In the genomic region with DNA sequence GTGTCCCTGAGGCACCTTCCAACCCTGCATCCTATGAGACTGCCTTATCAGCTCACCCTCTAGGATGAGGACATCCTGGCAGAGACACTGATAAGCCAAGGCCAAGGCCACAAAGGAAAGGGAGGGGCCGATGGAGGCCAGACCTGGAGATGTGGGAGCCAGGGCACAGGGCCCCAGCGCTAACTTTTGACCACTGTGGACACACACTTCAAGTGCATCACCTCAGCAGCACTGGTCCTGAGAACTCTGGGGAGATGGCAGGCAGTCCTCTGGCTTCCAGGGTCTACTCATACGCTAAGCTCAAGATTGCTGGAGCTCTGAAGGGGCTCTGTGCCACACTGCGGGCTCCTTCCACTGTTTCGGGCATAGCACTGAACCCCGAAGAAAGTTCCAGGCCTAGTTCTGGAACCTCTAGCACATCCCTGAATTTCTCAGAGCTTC, we compare ENCODE assay signal across 1 cellular context.
TF ChIP-seq lines count a peak whose summit lies in the region.

No MANE protein-coding gene starts in this region.

TF ChIP-seq in K562, 482 proteins besides CTCF, POLR2A, EP300 and RAD21 (continues in another document):
- no peak for TF ChIP-seq MAFK (IDR thresholded peaks at IDR 0.05; ENCODE audit: low read length)
- TF ChIP-seq NR2C2 (CRISPR knock-in tag; IDR thresholded peaks at IDR 0.05) = no peak
- no peak for TF ChIP-seq NR2C2 (tag; IDR thresholded peaks at IDR 0.05)
- TF ChIP-seq ZEB2 (IDR thresholded peaks at IDR 0.05) = peak; percentile 54; the same call in 1 of the 2 replicates
- no peak for TF ChIP-seq KLF13 (tag; IDR thresholded peaks at IDR 0.05; ENCODE audit: borderline replicate concordance, low read depth)
- TF ChIP-seq HNRNPLL (IDR thresholded peaks at IDR 0.05; ENCODE audit: low read depth, low read length, poor library complexity, severe bottlenecking) = no peak
- TF ChIP-seq CCNT2 (IDR thresholded peaks at IDR 0.05; ENCODE audit: borderline replicate concordance, extremely low read depth, insufficient read length, low read depth, low read length) = no peak
- TF ChIP-seq, protein P1, sequence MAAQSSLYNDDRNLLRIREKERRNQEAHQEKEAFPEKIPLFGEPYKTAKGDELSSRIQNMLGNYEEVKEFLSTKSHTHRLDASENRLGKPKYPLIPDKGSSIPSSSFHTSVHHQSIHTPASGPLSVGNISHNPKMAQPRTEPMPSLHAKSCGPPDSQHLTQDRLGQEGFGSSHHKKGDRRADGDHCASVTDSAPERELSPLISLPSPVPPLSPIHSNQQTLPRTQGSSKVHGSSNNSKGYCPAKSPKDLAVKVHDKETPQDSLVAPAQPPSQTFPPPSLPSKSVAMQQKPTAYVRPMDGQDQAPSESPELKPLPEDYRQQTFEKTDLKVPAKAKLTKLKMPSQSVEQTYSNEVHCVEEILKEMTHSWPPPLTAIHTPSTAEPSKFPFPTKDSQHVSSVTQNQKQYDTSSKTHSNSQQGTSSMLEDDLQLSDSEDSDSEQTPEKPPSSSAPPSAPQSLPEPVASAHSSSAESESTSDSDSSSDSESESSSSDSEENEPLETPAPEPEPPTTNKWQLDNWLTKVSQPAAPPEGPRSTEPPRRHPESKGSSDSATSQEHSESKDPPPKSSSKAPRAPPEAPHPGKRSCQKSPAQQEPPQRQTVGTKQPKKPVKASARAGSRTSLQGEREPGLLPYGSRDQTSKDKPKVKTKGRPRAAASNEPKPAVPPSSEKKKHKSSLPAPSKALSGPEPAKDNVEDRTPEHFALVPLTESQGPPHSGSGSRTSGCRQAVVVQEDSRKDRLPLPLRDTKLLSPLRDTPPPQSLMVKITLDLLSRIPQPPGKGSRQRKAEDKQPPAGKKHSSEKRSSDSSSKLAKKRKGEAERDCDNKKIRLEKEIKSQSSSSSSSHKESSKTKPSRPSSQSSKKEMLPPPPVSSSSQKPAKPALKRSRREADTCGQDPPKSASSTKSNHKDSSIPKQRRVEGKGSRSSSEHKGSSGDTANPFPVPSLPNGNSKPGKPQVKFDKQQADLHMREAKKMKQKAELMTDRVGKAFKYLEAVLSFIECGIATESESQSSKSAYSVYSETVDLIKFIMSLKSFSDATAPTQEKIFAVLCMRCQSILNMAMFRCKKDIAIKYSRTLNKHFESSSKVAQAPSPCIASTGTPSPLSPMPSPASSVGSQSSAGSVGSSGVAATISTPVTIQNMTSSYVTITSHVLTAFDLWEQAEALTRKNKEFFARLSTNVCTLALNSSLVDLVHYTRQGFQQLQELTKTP (IDR thresholded peaks at IDR 0.05; ENCODE audit: low read depth in 1 of 2, partially characterized antibody in 2 of 2) = no peak
- TF ChIP-seq, protein P2, sequence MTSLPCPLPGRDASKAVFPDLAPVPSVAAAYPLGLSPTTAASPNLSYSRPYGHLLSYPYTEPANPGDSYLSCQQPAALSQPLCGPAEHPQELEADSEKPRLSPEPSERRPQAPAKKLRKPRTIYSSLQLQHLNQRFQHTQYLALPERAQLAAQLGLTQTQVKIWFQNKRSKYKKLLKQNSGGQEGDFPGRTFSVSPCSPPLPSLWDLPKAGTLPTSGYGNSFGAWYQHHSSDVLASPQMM (CRISPR knock-in tag; IDR thresholded peaks at IDR 0.05) = no peak
- TF ChIP-seq DDX20 (tag; IDR thresholded peaks at IDR 0.05; ENCODE audit: low read depth) = no peak
- TF ChIP-seq JUND (IDR thresholded peaks at IDR 0.05; ENCODE audit: borderline replicate concordance, low read depth, low read length) = peak; percentile 36; the same call in 1 of the 2 replicates
- TF ChIP-seq JUND (tag; IDR thresholded peaks at IDR 0.05; ENCODE audit: borderline replicate concordance, low read depth, low read length) = peak; percentile 35; the same call in 1 of the 3 replicates
- TF ChIP-seq, protein P3, sequence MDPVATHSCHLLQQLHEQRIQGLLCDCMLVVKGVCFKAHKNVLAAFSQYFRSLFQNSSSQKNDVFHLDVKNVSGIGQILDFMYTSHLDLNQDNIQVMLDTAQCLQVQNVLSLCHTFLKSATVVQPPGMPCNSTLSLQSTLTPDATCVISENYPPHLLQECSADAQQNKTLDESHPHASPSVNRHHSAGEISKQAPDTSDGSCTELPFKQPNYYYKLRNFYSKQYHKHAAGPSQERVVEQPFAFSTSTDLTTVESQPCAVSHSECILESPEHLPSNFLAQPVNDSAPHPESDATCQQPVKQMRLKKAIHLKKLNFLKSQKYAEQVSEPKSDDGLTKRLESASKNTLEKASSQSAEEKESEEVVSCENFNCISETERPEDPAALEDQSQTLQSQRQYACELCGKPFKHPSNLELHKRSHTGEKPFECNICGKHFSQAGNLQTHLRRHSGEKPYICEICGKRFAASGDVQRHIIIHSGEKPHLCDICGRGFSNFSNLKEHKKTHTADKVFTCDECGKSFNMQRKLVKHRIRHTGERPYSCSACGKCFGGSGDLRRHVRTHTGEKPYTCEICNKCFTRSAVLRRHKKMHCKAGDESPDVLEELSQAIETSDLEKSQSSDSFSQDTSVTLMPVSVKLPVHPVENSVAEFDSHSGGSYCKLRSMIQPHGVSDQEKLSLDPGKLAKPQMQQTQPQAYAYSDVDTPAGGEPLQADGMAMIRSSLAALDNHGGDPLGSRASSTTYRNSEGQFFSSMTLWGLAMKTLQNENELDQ (CRISPR knock-in tag; IDR thresholded peaks at IDR 0.05; ENCODE audit: borderline replicate concordance) = no peak
- no peak for TF ChIP-seq XRCC3 (IDR thresholded peaks at IDR 0.05)
- peak; percentile 25; the same call in 1 of the 2 replicates for TF ChIP-seq ESRRA (IDR thresholded peaks at IDR 0.05; ENCODE audit: borderline replicate concordance, low read depth)
- no peak for TF ChIP-seq SMAD2 (IDR thresholded peaks at IDR 0.05; ENCODE audit: low read depth, low read length)
- no peak for TF ChIP-seq PHTF2 (CRISPR knock-in tag; IDR thresholded peaks at IDR 0.05)
- no peak for TF ChIP-seq NR2C1 (IDR thresholded peaks at IDR 0.05)
- TF ChIP-seq NR2C1 (tag; IDR thresholded peaks at IDR 0.05) = no peak
- TF ChIP-seq, protein P4, sequence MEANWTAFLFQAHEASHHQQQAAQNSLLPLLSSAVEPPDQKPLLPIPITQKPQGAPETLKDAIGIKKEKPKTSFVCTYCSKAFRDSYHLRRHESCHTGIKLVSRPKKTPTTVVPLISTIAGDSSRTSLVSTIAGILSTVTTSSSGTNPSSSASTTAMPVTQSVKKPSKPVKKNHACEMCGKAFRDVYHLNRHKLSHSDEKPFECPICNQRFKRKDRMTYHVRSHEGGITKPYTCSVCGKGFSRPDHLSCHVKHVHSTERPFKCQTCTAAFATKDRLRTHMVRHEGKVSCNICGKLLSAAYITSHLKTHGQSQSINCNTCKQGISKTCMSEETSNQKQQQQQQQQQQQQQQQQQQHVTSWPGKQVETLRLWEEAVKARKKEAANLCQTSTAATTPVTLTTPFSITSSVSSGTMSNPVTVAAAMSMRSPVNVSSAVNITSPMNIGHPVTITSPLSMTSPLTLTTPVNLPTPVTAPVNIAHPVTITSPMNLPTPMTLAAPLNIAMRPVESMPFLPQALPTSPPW (CRISPR knock-in tag; IDR thresholded peaks at IDR 0.05) = peak; percentile 63
- TF ChIP-seq, protein P5, sequence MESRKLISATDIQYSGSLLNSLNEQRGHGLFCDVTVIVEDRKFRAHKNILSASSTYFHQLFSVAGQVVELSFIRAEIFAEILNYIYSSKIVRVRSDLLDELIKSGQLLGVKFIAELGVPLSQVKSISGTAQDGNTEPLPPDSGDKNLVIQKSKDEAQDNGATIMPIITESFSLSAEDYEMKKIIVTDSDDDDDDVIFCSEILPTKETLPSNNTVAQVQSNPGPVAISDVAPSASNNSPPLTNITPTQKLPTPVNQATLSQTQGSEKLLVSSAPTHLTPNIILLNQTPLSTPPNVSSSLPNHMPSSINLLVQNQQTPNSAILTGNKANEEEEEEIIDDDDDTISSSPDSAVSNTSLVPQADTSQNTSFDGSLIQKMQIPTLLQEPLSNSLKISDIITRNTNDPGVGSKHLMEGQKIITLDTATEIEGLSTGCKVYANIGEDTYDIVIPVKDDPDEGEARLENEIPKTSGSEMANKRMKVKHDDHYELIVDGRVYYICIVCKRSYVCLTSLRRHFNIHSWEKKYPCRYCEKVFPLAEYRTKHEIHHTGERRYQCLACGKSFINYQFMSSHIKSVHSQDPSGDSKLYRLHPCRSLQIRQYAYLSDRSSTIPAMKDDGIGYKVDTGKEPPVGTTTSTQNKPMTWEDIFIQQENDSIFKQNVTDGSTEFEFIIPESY (CRISPR knock-in tag; IDR thresholded peaks at IDR 0.05) = no peak
- TF ChIP-seq TARDBP (IDR thresholded peaks at IDR 0.05) = no peak
- TF ChIP-seq FOXK2 (conservative IDR thresholded peaks at IDR 0.05 in 1 of 2, IDR thresholded peaks at IDR 0.05 in 1 of 2; ENCODE audit: low read depth in 2 of 2) = no peak
- no peak for TF ChIP-seq RBM17 (IDR thresholded peaks at IDR 0.05; ENCODE audit: borderline replicate concordance, low read depth, low read length)
- no peak for TF ChIP-seq SMAD1 (IDR thresholded peaks at IDR 0.05; ENCODE audit: low read depth, low read length, partially characterized antibody)
- TF ChIP-seq, protein P6, sequence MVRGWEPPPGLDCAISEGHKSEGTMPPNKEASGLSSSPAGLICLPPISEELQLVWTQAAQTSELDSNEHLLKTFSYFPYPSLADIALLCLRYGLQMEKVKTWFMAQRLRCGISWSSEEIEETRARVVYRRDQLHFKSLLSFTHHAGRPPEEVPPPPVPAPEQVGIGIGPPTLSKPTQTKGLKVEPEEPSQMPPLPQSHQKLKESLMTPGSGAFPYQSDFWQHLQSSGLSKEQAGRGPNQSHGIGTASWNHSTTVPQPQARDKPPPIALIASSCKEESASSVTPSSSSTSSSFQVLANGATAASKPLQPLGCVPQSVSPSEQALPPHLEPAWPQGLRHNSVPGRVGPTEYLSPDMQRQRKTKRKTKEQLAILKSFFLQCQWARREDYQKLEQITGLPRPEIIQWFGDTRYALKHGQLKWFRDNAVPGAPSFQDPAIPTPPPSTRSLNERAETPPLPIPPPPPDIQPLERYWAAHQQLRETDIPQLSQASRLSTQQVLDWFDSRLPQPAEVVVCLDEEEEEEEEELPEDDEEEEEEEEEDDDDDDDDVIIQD (CRISPR knock-in tag; IDR thresholded peaks at IDR 0.05) = no peak
- TF ChIP-seq FOXJ2 (tag; IDR thresholded peaks at IDR 0.05) = no peak
- peak; percentile 92; the same call in 1 of the 2 replicates for TF ChIP-seq CTBP1 (IDR thresholded peaks at IDR 0.05; ENCODE audit: borderline replicate concordance)
- no peak for TF ChIP-seq PML (IDR thresholded peaks at IDR 0.05; ENCODE audit: low read length)
- TF ChIP-seq HDAC2 (IDR thresholded peaks at IDR 0.05) = no peak
- TF ChIP-seq, protein P7, sequence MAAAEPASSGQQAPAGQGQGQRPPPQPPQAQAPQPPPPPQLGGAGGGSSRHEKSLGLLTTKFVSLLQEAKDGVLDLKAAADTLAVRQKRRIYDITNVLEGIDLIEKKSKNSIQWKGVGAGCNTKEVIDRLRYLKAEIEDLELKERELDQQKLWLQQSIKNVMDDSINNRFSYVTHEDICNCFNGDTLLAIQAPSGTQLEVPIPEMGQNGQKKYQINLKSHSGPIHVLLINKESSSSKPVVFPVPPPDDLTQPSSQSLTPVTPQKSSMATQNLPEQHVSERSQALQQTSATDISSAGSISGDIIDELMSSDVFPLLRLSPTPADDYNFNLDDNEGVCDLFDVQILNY (CRISPR knock-in tag; IDR thresholded peaks at IDR 0.05) = no peak
- TF ChIP-seq CREB1 (IDR thresholded peaks at IDR 0.05) = no peak
- no peak for TF ChIP-seq CREB1 (CRISPR knock-in tag; IDR thresholded peaks at IDR 0.05)
- TF ChIP-seq HMG20A (CRISPR knock-in tag; conservative IDR thresholded peaks at IDR 0.05) = no peak
- no peak for TF ChIP-seq MBD2 (IDR thresholded peaks at IDR 0.05; ENCODE audit: borderline replicate concordance, low read depth)
- no peak for TF ChIP-seq DPF2 (IDR thresholded peaks at IDR 0.05)
- TF ChIP-seq C11orf30 (IDR thresholded peaks at IDR 0.05; ENCODE audit: low read depth) = no peak
- no peak for TF ChIP-seq COPS2 (conservative IDR thresholded peaks at IDR 0.05)
- no peak for TF ChIP-seq ZNF696 (CRISPR knock-in tag; conservative IDR thresholded peaks at IDR 0.05)
- TF ChIP-seq, protein P8, sequence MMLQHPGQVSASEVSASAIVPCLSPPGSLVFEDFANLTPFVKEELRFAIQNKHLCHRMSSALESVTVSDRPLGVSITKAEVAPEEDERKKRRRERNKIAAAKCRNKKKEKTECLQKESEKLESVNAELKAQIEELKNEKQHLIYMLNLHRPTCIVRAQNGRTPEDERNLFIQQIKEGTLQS (IDR thresholded peaks at IDR 0.05) = no peak
- TF ChIP-seq, protein P8 (CRISPR knock-in tag; conservative IDR thresholded peaks at IDR 0.05) = no peak
- no peak for TF ChIP-seq SRSF3 (IDR thresholded peaks at IDR 0.05; ENCODE audit: insufficient read depth, low read length)
- no peak for TF ChIP-seq DACH1 (IDR thresholded peaks at IDR 0.05; ENCODE audit: partially characterized antibody)
- TF ChIP-seq ZNF311 (CRISPR knock-in tag; IDR thresholded peaks at IDR 0.05) = no peak
- TF ChIP-seq SMARCB1 (IDR thresholded peaks at IDR 0.05; ENCODE audit: insufficient read length, low read depth) = no peak
- no peak for TF ChIP-seq ZNF347 (CRISPR knock-in tag; IDR thresholded peaks at IDR 0.05; ENCODE audit: low read depth)
- no peak for TF ChIP-seq ILK (tag; IDR thresholded peaks at IDR 0.05; ENCODE audit: borderline replicate concordance, low read depth)
- TF ChIP-seq POLR2AphosphoS2 (IDR thresholded peaks at IDR 0.05; ENCODE audit: low read length) = no peak
- no peak for TF ChIP-seq ZNF232 (CRISPR knock-in tag; IDR thresholded peaks at IDR 0.05)
- TF ChIP-seq, protein P9, sequence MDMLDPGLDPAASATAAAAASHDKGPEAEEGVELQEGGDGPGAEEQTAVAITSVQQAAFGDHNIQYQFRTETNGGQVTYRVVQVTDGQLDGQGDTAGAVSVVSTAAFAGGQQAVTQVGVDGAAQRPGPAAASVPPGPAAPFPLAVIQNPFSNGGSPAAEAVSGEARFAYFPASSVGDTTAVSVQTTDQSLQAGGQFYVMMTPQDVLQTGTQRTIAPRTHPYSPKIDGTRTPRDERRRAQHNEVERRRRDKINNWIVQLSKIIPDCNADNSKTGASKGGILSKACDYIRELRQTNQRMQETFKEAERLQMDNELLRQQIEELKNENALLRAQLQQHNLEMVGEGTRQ (CRISPR knock-in tag; IDR thresholded peaks at IDR 0.05) = no peak
- no peak for TF ChIP-seq HNRNPK (IDR thresholded peaks at IDR 0.05; ENCODE audit: low read depth, low read length, poor library complexity, severe bottlenecking)
- TF ChIP-seq ELF2 (CRISPR knock-in tag; IDR thresholded peaks at IDR 0.05) = no peak
- peak; percentile 36; the same call in 1 of the 2 replicates for TF ChIP-seq ARID1B (IDR thresholded peaks at IDR 0.05)
- TF ChIP-seq SIN3A (IDR thresholded peaks at IDR 0.05; ENCODE audit: borderline replicate concordance in 2 of 2, control insufficient read depth in 1 of 2, low read depth in 2 of 2, low read length in 2 of 2) = no peak
- TF ChIP-seq RCOR1 (IDR thresholded peaks at IDR 0.05; ENCODE audit: borderline replicate concordance in 1 of 2, low read depth in 2 of 2, low read length in 2 of 2) = peak in 1 of 2 experiments; percentile 77; a peak in 2 of 4 replicates
- TF ChIP-seq TBP (optimal IDR thresholded peaks at IDR 0.05; ENCODE audit: low read depth, low read length) = peak; percentile 16
- TF ChIP-seq ZBTB8A (IDR thresholded peaks at IDR 0.05; ENCODE audit: partially characterized antibody) = no peak
- no peak for TF ChIP-seq PURB (CRISPR knock-in tag; IDR thresholded peaks at IDR 0.05; ENCODE audit: low read depth)
- TF ChIP-seq TAF9B (IDR thresholded peaks at IDR 0.05; ENCODE audit: partially characterized antibody) = no peak
